ENCODE assay signal across 9 cellular contexts in genomic region chr1:17119744-17120482, GRCh38. TPM values are rescaled to one million over a fixed set of nuclear protein-coding genes. Genes with fewer than 3 reads are reported as not detected.
DNase-seq lines count a peak whose midpoint lies in the region; ATAC-seq, FAIRE-seq and TF ChIP-seq lines count a peak whose summit lies in the region.
"Had no signal": no experiment of that assay in that cellular context is flagged by ENCODE, and none has a peak within 500 bp of the region (broad histone marks: within the 10 kb centered on the region; RNA-seq: fewer than 3 reads in every experiment).

No MANE protein-coding gene starts in this region.

- H3K79me2 ChIP-seq in HCT116 (ENCODE audit: insufficient read depth, low read length) = no peaks in the 10 kb centered on the region
- no peaks in the 10 kb centered on the region for H3K79me2 ChIP-seq in astrocyte (ENCODE audit: insufficient read depth, low read length)

- H3K27me3 Mint-ChIP-seq in astrocyte (ENCODE audit: low read depth, unreplicated experiment) (peaks cover 60% of the 10 kb centered on the region), osteocyte (ENCODE audit: unreplicated experiment) (peaks cover 14% of the 10 kb centered on the region), endothelial cell (ENCODE audit: unreplicated experiment) (peaks cover 17% of the 10 kb centered on the region)

- H2AFZ ChIP-seq in HCT116 (ENCODE audit: low read depth, low read length, poor library complexity, severe bottlenecking) (no peak overlapping the region), astrocyte (ENCODE audit: low read depth, low read length) (peak overlapping the region; percentile 62)

- no peak overlapping the region for H3K4me3 ChIP-seq in BE2C (ENCODE audit: low read depth, low read length)
- no peak overlapping the region for H3K4me3 ChIP-seq in HCT116 (replicated peaks in 1 of 2; ENCODE audit: low read depth in 1 of 2, low read length in 2 of 2)
- peak overlapping the region; percentile 32 for H3K4me3 ChIP-seq in astrocyte (ENCODE audit: insufficient read depth, low read depth, low read length)
- H3K4me3 ChIP-seq in muscle layer of duodenum (ENCODE audit: low read depth in 1 of 2, low read length in 2 of 2) = peak overlapping the region; percentile 30 to 61

- DNase-seq in BE2C (peak; percentile 27), HCT116 (ENCODE audit: low read depth, low spot score) (no peak), astrocyte (ENCODE audit: low read depth) (no peak), SW480 (ENCODE audit: low spot score) (no peak), osteocyte (ENCODE audit: extremely low spot score, unreplicated experiment) (no peak), endothelial cell (ENCODE audit: low spot score) (no peak)

- POLR2A ChIA-PET in HCT116 (lab: Charles Lee) = no interaction called here

- no peaks in the 10 kb centered on the region for H3K9me3 ChIP-seq in BE2C
- H3K9me3 ChIP-seq in HCT116 (ENCODE audit: control insufficient read depth in 1 of 2, insufficient read depth in 1 of 2, low read depth in 1 of 2, low read length in 2 of 2) = no peaks in the 10 kb centered on the region
- no peaks in the 10 kb centered on the region for H3K9me3 ChIP-seq in astrocyte (ENCODE audit: insufficient read depth, low read depth, low read length)
- no peaks in the 10 kb centered on the region for H3K9me3 ChIP-seq in muscle layer of duodenum (ENCODE audit: control insufficient read depth in 1 of 2, low read length in 2 of 2)
- H3K9me3 ChIP-seq: gastroesophageal sphincter had no signal

- H3K36me3 ChIP-seq in BE2C = no peaks in the 10 kb centered on the region
- no peaks in the 10 kb centered on the region for H3K36me3 ChIP-seq in HCT116 (ENCODE audit: control insufficient read depth in 1 of 2, insufficient read depth in 2 of 2, low read length in 2 of 2)
- H3K36me3 ChIP-seq in astrocyte (ENCODE audit: insufficient read depth, low read length) = no peaks in the 10 kb centered on the region
- H3K36me3 ChIP-seq in muscle layer of duodenum (ENCODE audit: control insufficient read depth in 1 of 2, insufficient read depth in 2 of 2, low read length in 2 of 2) = no peaks in the 10 kb centered on the region
- H3K36me3 ChIP-seq: gastroesophageal sphincter had no signal

- peaks cover 2% of the 10 kb centered on the region for H3K9me3 Mint-ChIP-seq in astrocyte (ENCODE audit: unreplicated experiment)
- no peaks in the 10 kb centered on the region for H3K9me3 Mint-ChIP-seq in osteocyte (ENCODE audit: unreplicated experiment)
- H3K9me3 Mint-ChIP-seq in endothelial cell (ENCODE audit: unreplicated experiment) = no peaks in the 10 kb centered on the region

- H3K4me2 ChIP-seq in HCT116 (ENCODE audit: low read length) (peak overlapping the region; percentile 67), astrocyte (ENCODE audit: low read length) (peak overlapping the region; percentile 87)

- peaks cover 8% of the 10 kb centered on the region for H3K4me1 Mint-ChIP-seq in astrocyte (ENCODE audit: low read depth, unreplicated experiment)
- H3K4me1 Mint-ChIP-seq in osteocyte (ENCODE audit: unreplicated experiment) = peaks cover 45% of the 10 kb centered on the region
- H3K4me1 Mint-ChIP-seq in endothelial cell (ENCODE audit: unreplicated experiment) = peaks cover 6% of the 10 kb centered on the region

- H3K27ac ChIP-seq in HCT116 (ENCODE audit: low read depth, low read length) (no peak overlapping the region), astrocyte (ENCODE audit: low read depth, low read length) (no peak overlapping the region), muscle layer of duodenum (ENCODE audit: low read length) (no peak overlapping the region)
- H3K27ac ChIP-seq: gastroesophageal sphincter had no signal

- H3K27me3 ChIP-seq in BE2C (peaks cover 18% of the 10 kb centered on the region), HCT116 (ENCODE audit: insufficient read depth, low read length) (no peaks in the 10 kb centered on the region; the same call in 1 of the 2 replicates), astrocyte (ENCODE audit: insufficient read depth, low read length) (peaks cover 15% of the 10 kb centered on the region), muscle layer of duodenum (ENCODE audit: low read depth, low read length) (peaks cover 19% of the 10 kb centered on the region)

- FAIRE-seq in astrocyte (lab: Jason Lieb, UNC) = no peak

- BruUV-seq in HCT116 (replicated peaks; lab: Mats Ljungman, UMichigan) = no TSS peak

- ATAC-seq in HCT116 (peak; percentile 15; the same call in 1 of the 2 replicates), HG03469 (IDR thresholded peaks at IDR 0.05; ENCODE audit: unreplicated experiment) (no peak)

- no peaks in the 10 kb centered on the region for H3K36me3 Mint-ChIP-seq in astrocyte (ENCODE audit: low read depth, unreplicated experiment)
- no peaks in the 10 kb centered on the region for H3K36me3 Mint-ChIP-seq in osteocyte (ENCODE audit: unreplicated experiment)
- no peaks in the 10 kb centered on the region for H3K36me3 Mint-ChIP-seq in endothelial cell (ENCODE audit: low read depth, unreplicated experiment)

- TF ChIP-seq RAD21 in HCT116 (IDR thresholded peaks at IDR 0.05; ENCODE audit: low read depth) = no peak

- intact Hi-C loops in HCT116 (cut with micrococcal nuclease) = loop anchor here (10.0 kb wide), 1 partner anchor 255 kb away; the partner anchor contains the start of gene PADI6

- no peak for TF ChIP-seq POLR2A in HCT116 (IDR thresholded peaks at IDR 0.05; ENCODE audit: borderline replicate concordance, extremely low read depth, insufficient read depth, insufficient read length)

- CTCF ChIA-PET in HCT116 (lab: Charles Lee) = no interaction called here

- no peak for TF ChIP-seq CTCF in BE2C (IDR thresholded peaks at IDR 0.05; ENCODE audit: low read depth, low read length)
- TF ChIP-seq CTCF in HCT116 (IDR thresholded peaks at IDR 0.05 in 2 of 3, conservative IDR thresholded peaks at IDR 0.05 in 1 of 3; ENCODE audit: borderline replicate concordance in 1 of 3, insufficient read depth in 1 of 3, low read depth in 2 of 3, low read length in 2 of 3) = no peak
- TF ChIP-seq CTCF in astrocyte (IDR thresholded peaks at IDR 0.05; ENCODE audit: insufficient read depth, low read depth, low read length) = no peak
- no peak for TF ChIP-seq CTCF in osteocyte (IDR thresholded peaks at IDR 0.05)
- TF ChIP-seq CTCF in endothelial cell (IDR thresholded peaks at IDR 0.05; ENCODE audit: unreplicated experiment) = no peak

- H3K4me1 ChIP-seq in BE2C (no peaks in the 10 kb centered on the region), HCT116 (ENCODE audit: control insufficient read depth in 1 of 2, insufficient read depth in 2 of 2, low read length in 2 of 2) (peaks cover 0 to 13% of the 10 kb centered on the region in 2 experiments; a peak in 3 of 4 replicates), astrocyte (ENCODE audit: insufficient read depth, low read length) (peaks cover 35% of the 10 kb centered on the region), muscle layer of duodenum (ENCODE audit: control insufficient read depth in 1 of 2, insufficient read depth in 2 of 2, low read length in 2 of 2) (peaks cover 0 to 22% of the 10 kb centered on the region in 2 donors)

- no peak overlapping the region for H3K4me3 Mint-ChIP-seq in astrocyte (ENCODE audit: unreplicated experiment)
- no peak overlapping the region for H3K4me3 Mint-ChIP-seq in osteocyte (ENCODE audit: unreplicated experiment)
- no peak overlapping the region for H3K4me3 Mint-ChIP-seq in endothelial cell (ENCODE audit: unreplicated experiment)

- H3K27ac Mint-ChIP-seq in astrocyte (ENCODE audit: unreplicated experiment) (no peak overlapping the region), osteocyte (ENCODE audit: unreplicated experiment) (no peak overlapping the region), endothelial cell (ENCODE audit: unreplicated experiment) (no peak overlapping the region)

- no peaks in the 10 kb centered on the region for H3K9me2 ChIP-seq in HCT116 (ENCODE audit: insufficient read depth)

- H3K9ac ChIP-seq in HCT116 (ENCODE audit: low read length) = no peak overlapping the region
- no peak overlapping the region for H3K9ac ChIP-seq in astrocyte (ENCODE audit: low read length)

- RAD21 ChIA-PET in HCT116 (lab: Charles Lee; ENCODE audit: low non-redundant PET in 1 of 2, low total read pairs in 2 of 2, uncharacterized antibody in 2 of 2, unreplicated experiment in 2 of 2) = no interaction called here

- H4K20me1 ChIP-seq in HCT116 (ENCODE audit: insufficient read depth) = no peaks in the 10 kb centered on the region
- H4K20me1 ChIP-seq in astrocyte (ENCODE audit: insufficient read depth, low read length) = peaks cover 3% of the 10 kb centered on the region

TF ChIP-seq in HCT116, 20 proteins besides CTCF, POLR2A, EP300 and RAD21 (continues in another document):
- no peak for TF ChIP-seq ATF3 (IDR thresholded peaks at IDR 0.05)
- TF ChIP-seq FOSL1 (IDR thresholded peaks at IDR 0.05; ENCODE audit: low read depth) = no peak
- TF ChIP-seq ZNF274 (IDR thresholded peaks at IDR 0.05; ENCODE audit: low read depth, low read length) = no peak
- no peak for TF ChIP-seq ZFX (IDR thresholded peaks at IDR 0.05)
- TF ChIP-seq CEBPB (IDR thresholded peaks at IDR 0.05; ENCODE audit: low read depth) = no peak
- no peak for TF ChIP-seq ZBTB33 (IDR thresholded peaks at IDR 0.05; ENCODE audit: extremely low read depth, insufficient replicate concordance, low read length)

RNA-seq across cellular contexts. Expression of gene PADI2, which starts 0.7 kb away (rescaled TPM):
- polyA plus RNA-seq in BE2C (2012; ENCODE audit: insufficient read depth, insufficient read length, low read depth) = not detected
- total RNA-seq in HCT116 (2021; ENCODE audit: unreplicated experiment) (2.7 TPM), astrocyte (0.43 and 0.48 TPM in 2 replicates), osteocyte (111 TPM in 2 replicates), endothelial cell (ENCODE audit: unreplicated experiment) (0.28 TPM)
- polyA plus RNA-seq in HCT116 (2012) = 2.4 and 2.9 TPM in 2 replicates

Comparison
In these comparisons a context has a peak if more than half of its experiments do, and no peak if none do; other contexts are left out.
1. H3K4me3 ChIP-seq: peak in astrocyte (single experiment) and muscle layer of duodenum (2 of 2); none in BE2C (single experiment) and HCT116 (0 of 2).
2. RNA of gene PADI2, which starts 0.7 kb away (total RNA-seq): 111 TPM in osteocyte; 2.7 TPM in HCT116 (single experiment), 0.43 to 0.48 TPM in astrocyte and 0.28 TPM in endothelial cell (single experiment); every median in the first group is over 10 times any median in the second.